ENCODE assay signal across 8 cellular contexts in genomic region chr10:6581223-6581622, GRCh38. TPM values are rescaled to one million over a fixed set of nuclear protein-coding genes. Genes with fewer than 3 reads are reported as not detected.
DNase-seq lines count a peak whose midpoint lies in the region; ATAC-seq, FAIRE-seq and TF ChIP-seq lines count a peak whose summit lies in the region.
"Not testable (repeated sequence)": the region's sequence is repeated elsewhere in the genome, so short reads cannot be mapped to it uniquely, and the experiment has no call there.

No MANE protein-coding gene starts in this region.

- peak overlapping the region; percentile 83 for H3K27ac ChIP-seq in CD8-positive, alpha-beta memory T cell (ENCODE audit: low read depth, low read length)
- H3K27ac ChIP-seq in KOPT-K1 (ENCODE audit: low read depth, low read length, poor library complexity, severe bottlenecking): peak overlapping the region; percentile 99
- not testable (repeated sequence) for H3K27ac ChIP-seq in endodermal cell (ENCODE audit: low read depth, low read length); HepG2 (ENCODE audit: extremely low read length, insufficient read depth, low read length); neuronal stem cell (replicated peaks; ENCODE audit: low read length)
- peak overlapping the region; percentile 31 for H3K27ac ChIP-seq in thymus (ENCODE audit: low read depth)

- H3K14ac ChIP-seq in neuronal stem cell (ENCODE audit: low read length): not testable (repeated sequence)

- not testable (repeated sequence) for H3K9me3 Mint-ChIP-seq in CD8-positive, alpha-beta memory T cell; T-helper 2 cell treated with Interferon-gamma antibody and Interleukin-4, amounts not matched to agents 5 μg/mL and 100 μg/mL, for 36 hours; activated naive CD4-positive, alpha-beta T cell treated with anti-CD3 and anti-CD28 coated beads, Interleukin-2, amount 50 U/mL, for 72 hours; endodermal cell

- H3K9ac ChIP-seq in endodermal cell (ENCODE audit: extremely low read depth, low read length, poor library complexity, severe bottlenecking) (peak overlapping the region; percentile 69), HepG2 (ENCODE audit: insufficient read depth, low read depth, low read length) (peak overlapping the region; percentile 70; the same call in 1 of the 2 replicates)
- H3K9ac ChIP-seq in neuronal stem cell (ENCODE audit: low read depth, low read length, poor library complexity): not testable (repeated sequence)

- H3K4me1 Mint-ChIP-seq in CD8-positive, alpha-beta memory T cell: peaks cover 62 to 70% (median 70%) of the 10 kb centered on the region in 3 donors
- H3K4me1 Mint-ChIP-seq in T-helper 2 cell treated with Interferon-gamma antibody and Interleukin-4, amounts not matched to agents 5 μg/mL and 100 μg/mL, for 36 hours (ENCODE audit: low read depth): peaks cover 59% of the 10 kb centered on the region
- H3K4me1 Mint-ChIP-seq in endodermal cell: peaks cover 31% of the 10 kb centered on the region

- peaks cover 51% of the 10 kb centered on the region for H3K4me1 ChIP-seq in CD8-positive, alpha-beta memory T cell (ENCODE audit: insufficient read depth, low read length)
- not testable (repeated sequence) for H3K4me1 ChIP-seq in endodermal cell (ENCODE audit: control insufficient read depth, insufficient read depth, low read length); neuronal stem cell (ENCODE audit: control insufficient read depth in 2 of 2, insufficient read depth in 1 of 2, low read depth in 1 of 2, low read length in 2 of 2)
- H3K4me1 ChIP-seq in HepG2 (ENCODE audit: insufficient read depth, low read length) (peaks cover 18% of the 10 kb centered on the region; the same call in 1 of the 2 replicates), thymus (ENCODE audit: control insufficient read depth, insufficient read depth, low read length) (peaks cover 21% of the 10 kb centered on the region)

- H3K9me3 ChIP-seq in CD8-positive, alpha-beta memory T cell (ENCODE audit: low read length); KOPT-K1 (ENCODE audit: insufficient read depth, low read length, poor library complexity, severe bottlenecking); endodermal cell (ENCODE audit: control insufficient read depth, low read length); HepG2 (ENCODE audit: low read length); neuronal stem cell (replicated peaks in 1 of 2; ENCODE audit: control insufficient read depth in 2 of 2, insufficient read depth in 1 of 2, low read depth in 1 of 2, low read length in 2 of 2); thymus (ENCODE audit: control insufficient read depth): not testable (repeated sequence)

- not testable (repeated sequence) for H2AK5ac ChIP-seq in neuronal stem cell (ENCODE audit: low read depth, low read length)

- H4K8ac ChIP-seq in neuronal stem cell (ENCODE audit: low read depth, low read length): not testable (repeated sequence)

- H2BK120ac ChIP-seq in neuronal stem cell (ENCODE audit: low read depth, low read length): not testable (repeated sequence)

- TF ChIP-seq EP300 in HepG2 (IDR thresholded peaks at IDR 0.05; ENCODE audit: low read depth in 2 of 2, low read length in 2 of 2); HepG2 (CRISPR knock-in tag; IDR thresholded peaks at IDR 0.05; ENCODE audit: borderline replicate concordance): not testable (repeated sequence)

- H3K23ac ChIP-seq in neuronal stem cell (ENCODE audit: low read depth, low read length, poor library complexity): not testable (repeated sequence)

- not testable (repeated sequence) for H3K18ac ChIP-seq in neuronal stem cell (ENCODE audit: low read length)

- H3K79me1 ChIP-seq in neuronal stem cell (ENCODE audit: low read depth, low read length): not testable (repeated sequence)

- not testable (repeated sequence) for H3K79me2 ChIP-seq in HepG2 (ENCODE audit: insufficient read depth, low read length)

- peak overlapping the region; percentile 79 for H3K4me2 ChIP-seq in HepG2 (ENCODE audit: low read depth, low read length)
- H3K4me2 ChIP-seq in neuronal stem cell (ENCODE audit: insufficient read depth, low read length, poor library complexity, severe bottlenecking): not testable (repeated sequence)

- in situ Hi-C loops in HepG2 (cut with HindIII; ENCODE audit: extremely low pct_ligation_motif_present, low pct_unique_long_range_greater_than_20kb): not testable (repeated sequence)

- not testable (repeated sequence) for FAIRE-seq in HepG2 (lab: Jason Lieb, UNC)

- not testable (repeated sequence) for TF ChIP-seq CTCF in endodermal cell (conservative IDR thresholded peaks at IDR 0.05); HepG2 (CRISPR knock-in tag; IDR thresholded peaks at IDR 0.05)

- peak overlapping the region; percentile 88 to 98 (median 94) for H3K4me3 Mint-ChIP-seq in CD8-positive, alpha-beta memory T cell
- H3K4me3 Mint-ChIP-seq in T-helper 2 cell treated with Interferon-gamma antibody and Interleukin-4, amounts not matched to agents 5 μg/mL and 100 μg/mL, for 36 hours: peak overlapping the region; percentile 93
- H3K4me3 Mint-ChIP-seq in endodermal cell: peak overlapping the region; percentile 83

- BruUV-seq in HepG2 (replicated peaks; lab: Mats Ljungman, UMichigan): not testable (repeated sequence)

- H2BK5ac ChIP-seq in neuronal stem cell (ENCODE audit: low read length): not testable (repeated sequence)

- peak overlapping the region; percentile 81 for H3K4me3 ChIP-seq in CD8-positive, alpha-beta memory T cell (ENCODE audit: low read length)
- H3K4me3 ChIP-seq in endodermal cell (ENCODE audit: low read length) (peak overlapping the region; percentile 88), HepG2 (replicated peaks in 1 of 3; ENCODE audit: insufficient read depth in 1 of 3, low read depth in 2 of 3, low read length in 3 of 3) (peak overlapping the region; percentile 52 to 80 (median 76); a peak in 5 of 6 replicates), thymus (ENCODE audit: low read length) (peak overlapping the region; percentile 98)
- H3K4me3 ChIP-seq in neuronal stem cell (ENCODE audit: low read length in 2 of 2): not testable (repeated sequence)

- not testable (repeated sequence) for H2BK15ac ChIP-seq in neuronal stem cell (ENCODE audit: low read length)

- not testable (repeated sequence) for H3K4ac ChIP-seq in neuronal stem cell (ENCODE audit: low read length)

- not testable (repeated sequence) for H4K20me1 ChIP-seq in HepG2 (ENCODE audit: insufficient read depth, low read length)

- TF ChIP-seq POLR2A in HepG2 (IDR thresholded peaks at IDR 0.05; ENCODE audit: insufficient read depth in 1 of 2, low read depth in 2 of 2, low read length in 2 of 2): not testable (repeated sequence)

- not testable (repeated sequence) for H3K27me3 Mint-ChIP-seq in CD8-positive, alpha-beta memory T cell; T-helper 2 cell treated with Interferon-gamma antibody and Interleukin-4, amounts not matched to agents 5 μg/mL and 100 μg/mL, for 36 hours (ENCODE audit: low read depth)
- H3K27me3 Mint-ChIP-seq in endodermal cell (ENCODE audit: insufficient read depth): peaks cover 11% of the 10 kb centered on the region

- H2AFZ ChIP-seq in HepG2 (ENCODE audit: low read length) (peak overlapping the region; percentile 96), neuronal stem cell (ENCODE audit: low read length) (peak overlapping the region; percentile 98)

- intact Hi-C loops in HepG2 (cut with micrococcal nuclease; ENCODE audit: unreplicated experiment): not testable (repeated sequence)

- 37 to 44% methylated on average over 5 to 7 of the region's 7 CpGs for WGBS in endodermal cell (ENCODE audit: insufficient coverage in 1 of 2, insufficient read length in 1 of 2), 2 experiments
- 41% methylated on average over 7 of the region's 7 CpGs for WGBS in HepG2 (ENCODE audit: low lambda C conversion rate)
- no CpG with 5 or more reads among the region's 7 CpGs for WGBS in neuronal stem cell (ENCODE audit: extremely low coverage in 2 of 2, insufficient read length in 2 of 2, insufficient replicate concordance in 1 of 2), 2 donors
- 7% methylated on average over 7 of the region's 7 CpGs for WGBS in thymus

- H3K36me3 ChIP-seq in CD8-positive, alpha-beta memory T cell (ENCODE audit: insufficient read depth, low read length); HepG2 (replicated peaks in 1 of 2; ENCODE audit: control insufficient read depth in 1 of 2, insufficient read depth in 2 of 2, low read length in 2 of 2); neuronal stem cell (replicated peaks in 1 of 2; ENCODE audit: control insufficient read depth in 2 of 2, insufficient read depth in 2 of 2, low read length in 2 of 2); thymus (ENCODE audit: control insufficient read depth, insufficient read depth): not testable (repeated sequence)
- H3K36me3 ChIP-seq in KOPT-K1 (ENCODE audit: insufficient read depth, low read length): peaks cover 37% of the 10 kb centered on the region
- peaks cover 38% of the 10 kb centered on the region for H3K36me3 ChIP-seq in endodermal cell (ENCODE audit: control insufficient read depth, insufficient read depth, low read length)

- POLR2A ChIA-PET in CD8-positive, alpha-beta memory T cell (lab: Charles Lee): interaction anchor here (0.7 to 1.4 kb wide), 5 partner anchors 10 to 835 kb away, joined by 3 to 6 read pairs (median 4); no protein-coding TSS in a partner anchor
- POLR2A ChIA-PET in HepG2 (lab: Yijun Ruan, JAX): not testable (repeated sequence)

- not testable (repeated sequence) for DNase-seq in CD8-positive, alpha-beta memory T cell; T-helper 2 cell treated with Interferon-gamma antibody and Interleukin-4, amounts not matched to agents 5 μg/mL and 100 μg/mL, for 36 hours (ENCODE audit: low spot score); activated naive CD4-positive, alpha-beta T cell treated with anti-CD3 and anti-CD28 coated beads, Interleukin-2, amount 50 U/mL, for 72 hours (ENCODE audit: low spot score in 2 of 2); endodermal cell; HepG2 (ENCODE audit: low spot score); neuronal stem cell (ENCODE audit: low spot score)

- CTCF ChIA-PET in CD8-positive, alpha-beta memory T cell (lab: Charles Lee): interaction anchor here (0.7 to 3.7 kb wide), 29 partner anchors 8 to 136 kb away, joined by 3 to 39 read pairs (median 4); no protein-coding TSS in a partner anchor
- CTCF ChIA-PET in HepG2 (lab: Yijun Ruan, JAX; ENCODE audit: low intra/inter-chr PET ratio, low total read pairs): not testable (repeated sequence)

- not testable (repeated sequence) for H3K27me3 ChIP-seq in CD8-positive, alpha-beta memory T cell (ENCODE audit: insufficient read depth, low read length, poor library complexity, severe bottlenecking); endodermal cell (ENCODE audit: control insufficient read depth, insufficient read depth, low read length, poor library complexity, severe bottlenecking); thymus (ENCODE audit: control insufficient read depth, insufficient read depth)
- peaks cover 2 to 23% of the 10 kb centered on the region in 2 experiments; a peak in 3 of 5 replicates for H3K27me3 ChIP-seq in HepG2 (ENCODE audit: control insufficient read depth in 1 of 2, insufficient read depth in 2 of 2, low read length in 2 of 2)
- peaks cover 0 to 33% (median 12%) of the 10 kb centered on the region in 3 experiments for H3K27me3 ChIP-seq in neuronal stem cell (ENCODE audit: control insufficient read depth in 3 of 3, insufficient read depth in 3 of 3, low read depth in 1 of 3, low read length in 3 of 3)

- ATAC-seq in activated naive CD4-positive, alpha-beta T cell treated with anti-CD3 and anti-CD28 coated beads, Interleukin-2, amount 50 U/mL, for 72 hours; HepG2: not testable (repeated sequence)

- not testable (repeated sequence) for H4K91ac ChIP-seq in neuronal stem cell (ENCODE audit: low read depth, low read length, poor library complexity)

- H3K36me3 Mint-ChIP-seq in CD8-positive, alpha-beta memory T cell: peaks cover 14 to 67% (median 26%) of the 10 kb centered on the region in 3 donors
- peaks cover 65% of the 10 kb centered on the region for H3K36me3 Mint-ChIP-seq in T-helper 2 cell treated with Interferon-gamma antibody and Interleukin-4, amounts not matched to agents 5 μg/mL and 100 μg/mL, for 36 hours (ENCODE audit: low read depth)
- H3K36me3 Mint-ChIP-seq in activated naive CD4-positive, alpha-beta T cell treated with anti-CD3 and anti-CD28 coated beads, Interleukin-2, amount 50 U/mL, for 72 hours: peaks cover 51 to 79% of the 10 kb centered on the region in 2 donors
- H3K36me3 Mint-ChIP-seq in endodermal cell (ENCODE audit: low read depth): peaks cover 35% of the 10 kb centered on the region

- H3K27ac Mint-ChIP-seq in CD8-positive, alpha-beta memory T cell: peak overlapping the region; percentile 91 to 99 (median 96)
- H3K27ac Mint-ChIP-seq in T-helper 2 cell treated with Interferon-gamma antibody and Interleukin-4, amounts not matched to agents 5 μg/mL and 100 μg/mL, for 36 hours: peak overlapping the region; percentile 88
- H3K27ac Mint-ChIP-seq in activated naive CD4-positive, alpha-beta T cell treated with anti-CD3 and anti-CD28 coated beads, Interleukin-2, amount 50 U/mL, for 72 hours: peak overlapping the region; percentile 98 to 99
- not testable (repeated sequence) for H3K27ac Mint-ChIP-seq in endodermal cell

- not testable (repeated sequence) for H2BK12ac ChIP-seq in neuronal stem cell (ENCODE audit: low read length)

- not testable (repeated sequence) for TF ChIP-seq RAD21 in HepG2 (CRISPR knock-in tag; IDR thresholded peaks at IDR 0.05)

RNA-seq across cellular contexts. Expression of gene PRKCQ, which starts 1.1 kb away (rescaled TPM):
- total RNA-seq in CD8-positive, alpha-beta memory T cell: 10 to 100 TPM; 44.1 to 46.7 TPM
- polyA plus RNA-seq in CD8-positive, alpha-beta memory T cell: 55.3 TPM
- total RNA-seq in activated naive CD4-positive, alpha-beta T cell treated with anti-CD3 and anti-CD28 coated beads, Interleukin-2, amount 50 U/mL, for 72 hours: 10 to 100 TPM; 27.5 to 48.4 TPM
- 10 to 100 TPM; 24.3 to 29.1 TPM for total RNA-seq in endodermal cell
- polyA plus RNA-seq in endodermal cell (2013, experiment 1 of 2): 6.1 TPM
- 6.2 TPM for polyA plus RNA-seq in endodermal cell (2013, experiment 2 of 2)
- 0.35 and 0.60 TPM in 2 replicates for total RNA-seq in HepG2 (2016; rRNA removed; fragmentation: Illumina TruSeq; extraction: Trizol)
- total RNA-seq in HepG2 (2016; cell fraction: cytosol; rRNA removed; fragmentation: Illumina TruSeq; extraction: Trizol; ENCODE audit: low read depth): 0.20 and 0.35 TPM in 2 replicates
- 0.28 and 0.58 TPM in 2 replicates for total RNA-seq in HepG2 (2016; cell fraction: insoluble cytoplasmic fraction; rRNA removed; fragmentation: Illumina TruSeq; extraction: Trizol)
- 0.34 and 0.38 TPM in 2 replicates for total RNA-seq in HepG2 (2016; cell fraction: membrane; rRNA removed; fragmentation: Illumina TruSeq; extraction: Trizol)
- total RNA-seq in HepG2 (2016; cell fraction: nucleus; rRNA removed; fragmentation: Illumina TruSeq; extraction: Trizol): 0.37 and 0.41 TPM in 2 replicates
- polyA plus RNA-seq in HepG2 (2011; rRNA removed): 0.05 and 0.13 TPM in 2 replicates
- polyA plus RNA-seq in HepG2 (2011; cell fraction: cytosol; rRNA removed): 0.05 TPM in 2 replicates
- polyA plus RNA-seq in HepG2 (2011; cell fraction: nucleus; rRNA removed): 0.03 and 0.06 TPM in 2 replicates
- 0.08 and 0.09 TPM in 2 replicates for polyA plus RNA-seq in HepG2 (2012)
- 0.14 and 0.18 TPM in 2 replicates for polyA plus RNA-seq in HepG2 (2016; cell fraction: cytosol; fragmentation: Illumina TruSeq; extraction: Trizol; ENCODE audit: low read depth)
- polyA plus RNA-seq in HepG2 (2016; cell fraction: insoluble cytoplasmic fraction; fragmentation: Illumina TruSeq; extraction: Trizol; ENCODE audit: low read depth): 0.28 and 0.47 TPM in 2 replicates
- polyA plus RNA-seq in HepG2 (2016; cell fraction: membrane; fragmentation: Illumina TruSeq; extraction: Trizol; ENCODE audit: low read depth): 0.11 and 0.28 TPM in 2 replicates
- 0.48 TPM in 1 of 2 replicates, not detected in the other for polyA plus RNA-seq in HepG2 (2016; cell fraction: nucleus; fragmentation: Illumina TruSeq; extraction: Trizol; ENCODE audit: insufficient read depth, low read depth)
- 0.22 and 2.0 TPM in 2 replicates for polyA minus RNA-seq in HepG2 (2011; rRNA and poly(A)+ RNA removed; ENCODE audit: low replicate concordance)
- polyA minus RNA-seq in HepG2 (2011; cell fraction: cytosol; rRNA and poly(A)+ RNA removed): not detected in 2 replicates
- polyA minus RNA-seq in HepG2 (2011; cell fraction: nucleus; rRNA and poly(A)+ RNA removed): 0.26 TPM in 1 of 2 replicates, not detected in the other
- polyA plus RNA-seq in neuronal stem cell (2013, experiment 1 of 2): 1.7 TPM
- polyA plus RNA-seq in neuronal stem cell (2013, experiment 2 of 2): 1.8 TPM
- polyA plus RNA-seq in thymus: 18.1 TPM

Comparison
In these comparisons a context has a peak if more than half of its experiments do, and no peak if none do; other contexts are left out.
1. RNA of gene PRKCQ, which starts 1.1 kb away (total RNA-seq): 27.5 to 48.4 TPM in activated naive CD4-positive, alpha-beta T cell treated with anti-CD3 and anti-CD28 coated beads, Interleukin-2, amount 50 U/mL, for 72 hours, 44.1 to 46.7 TPM in CD8-positive, alpha-beta memory T cell and 24.3 to 29.1 TPM in endodermal cell; 0.20 to 0.60 TPM in HepG2; every median in the first group is over 10 times any median in the second.
2. Peak in every context shown above with its lines, with median percentiles within 50 percentile points of each other: H3K4me3 Mint-ChIP-seq.